Comparison of ENCODE assay signal across 1 cellular context in genomic region chr3:12179441-12179840, GRCh38.
TF ChIP-seq lines count a peak whose summit lies in the region.

No MANE protein-coding gene starts in this region.

TF ChIP-seq in HCT116, 20 proteins besides CTCF, POLR2A, EP300 and RAD21 (continued from another document):
- TF ChIP-seq ZNF274 (IDR thresholded peaks at IDR 0.05; ENCODE audit: low read depth, low read length): no peak
- TF ChIP-seq TCF7L2 (IDR thresholded peaks at IDR 0.05; ENCODE audit: borderline replicate concordance, extremely low read depth, insufficient read depth, insufficient read length): no peak
- no peak for TF ChIP-seq JUND (IDR thresholded peaks at IDR 0.05)
- TF ChIP-seq MAX (IDR thresholded peaks at IDR 0.05): no peak
- TF ChIP-seq SRF (IDR thresholded peaks at IDR 0.05; ENCODE audit: low read depth): no peak
- no peak for TF ChIP-seq ATF3 (IDR thresholded peaks at IDR 0.05)
- TF ChIP-seq EZH2 (IDR thresholded peaks at IDR 0.05): no peak
- no peak for TF ChIP-seq REST (IDR thresholded peaks at IDR 0.05; ENCODE audit: low read depth)
- TF ChIP-seq YY1 (IDR thresholded peaks at IDR 0.05; ENCODE audit: extremely low read depth, insufficient replicate concordance, low read depth, low read length): no peak
- no peak for TF ChIP-seq CEBPB (IDR thresholded peaks at IDR 0.05; ENCODE audit: low read depth)
- no peak for TF ChIP-seq POLR2AphosphoS5 (IDR thresholded peaks at IDR 0.05; ENCODE audit: low read depth, low read length)
- no peak for TF ChIP-seq ELF1 (IDR thresholded peaks at IDR 0.05; ENCODE audit: borderline replicate concordance, low read depth)
- no peak for TF ChIP-seq EZH2phosphoT487 (IDR thresholded peaks at IDR 0.05; ENCODE audit: borderline replicate concordance)
- no peak for TF ChIP-seq SP1 (IDR thresholded peaks at IDR 0.05; ENCODE audit: low read depth)
- TF ChIP-seq ZFX (IDR thresholded peaks at IDR 0.05): no peak
